In genomic region chr9:124513374-124513994, GRCh38 we compare ENCODE assay signal across 1 cellular context.
TF ChIP-seq lines count a peak whose summit lies in the region.

No MANE protein-coding gene starts in this region.

TF ChIP-seq in K562, 482 proteins besides CTCF, POLR2A, EP300 and RAD21:
- no peak for TF ChIP-seq ZNF507 (tag; conservative IDR thresholded peaks at IDR 0.05)
- TF ChIP-seq MTA2 (IDR thresholded peaks at IDR 0.05; ENCODE audit: low read depth): no peak
- TF ChIP-seq SRSF3 (IDR thresholded peaks at IDR 0.05; ENCODE audit: insufficient read depth, low read length): no peak
- peak in 1 of 2 experiments; percentile 28; a peak in 1 of 4 replicates for TF ChIP-seq ZNF639 (CRISPR knock-in tag; conservative IDR thresholded peaks at IDR 0.05 in 1 of 2, IDR thresholded peaks at IDR 0.05 in 1 of 2)
- TF ChIP-seq MAX (CRISPR knock-in tag; IDR thresholded peaks at IDR 0.05): no peak
- TF ChIP-seq UBTF (IDR thresholded peaks at IDR 0.05; ENCODE audit: borderline replicate concordance in 1 of 2, low read depth in 2 of 2, low read length in 2 of 2): no peak
- TF ChIP-seq POLR2G (IDR thresholded peaks at IDR 0.05; ENCODE audit: low read depth, low read length): peak; percentile 50
- TF ChIP-seq ATF7 (IDR thresholded peaks at IDR 0.05): peak; percentile 44; the same call in 1 of the 2 replicates
- TF ChIP-seq CGGBP1 (CRISPR knock-in tag; IDR thresholded peaks at IDR 0.05): no peak
- no peak for TF ChIP-seq ETV5 (CRISPR knock-in tag; IDR thresholded peaks at IDR 0.05; ENCODE audit: low read depth)
- no peak for TF ChIP-seq EHMT2 (IDR thresholded peaks at IDR 0.05)
- TF ChIP-seq TAL1 (IDR thresholded peaks at IDR 0.05): no peak
- no peak for TF ChIP-seq ZNF778 (CRISPR knock-in tag; IDR thresholded peaks at IDR 0.05)
- TF ChIP-seq ZNF551 (CRISPR knock-in tag; IDR thresholded peaks at IDR 0.05): no peak
- 0 out of 4 replicates have a peak, but pooled peaks of 1 of the 2 experiments have one; percentile 20 for TF ChIP-seq ETV6 (IDR thresholded peaks at IDR 0.05; ENCODE audit: borderline replicate concordance in 1 of 2, low read depth in 2 of 2, low read length in 1 of 2)
- TF ChIP-seq ETV6 (CRISPR knock-in tag; IDR thresholded peaks at IDR 0.05; ENCODE audit: borderline replicate concordance): no peak
- TF ChIP-seq PRDM10 (IDR thresholded peaks at IDR 0.05; ENCODE audit: partially characterized antibody): peak; percentile 96
- no peak for TF ChIP-seq MEF2D (tag; conservative IDR thresholded peaks at IDR 0.05; ENCODE audit: low read depth)
- peak; percentile 30 for TF ChIP-seq RBM22 (IDR thresholded peaks at IDR 0.05; ENCODE audit: low read depth, low read length, poor library complexity, severe bottlenecking)
- TF ChIP-seq ZNF511 (CRISPR knock-in tag; IDR thresholded peaks at IDR 0.05): no peak
- no peak for TF ChIP-seq AFF4 (CRISPR knock-in tag; IDR thresholded peaks at IDR 0.05)
- no peak for TF ChIP-seq L3MBTL2 (IDR thresholded peaks at IDR 0.05)
